ENCODE assay signal across 16 cellular contexts in the genomic region with DNA sequence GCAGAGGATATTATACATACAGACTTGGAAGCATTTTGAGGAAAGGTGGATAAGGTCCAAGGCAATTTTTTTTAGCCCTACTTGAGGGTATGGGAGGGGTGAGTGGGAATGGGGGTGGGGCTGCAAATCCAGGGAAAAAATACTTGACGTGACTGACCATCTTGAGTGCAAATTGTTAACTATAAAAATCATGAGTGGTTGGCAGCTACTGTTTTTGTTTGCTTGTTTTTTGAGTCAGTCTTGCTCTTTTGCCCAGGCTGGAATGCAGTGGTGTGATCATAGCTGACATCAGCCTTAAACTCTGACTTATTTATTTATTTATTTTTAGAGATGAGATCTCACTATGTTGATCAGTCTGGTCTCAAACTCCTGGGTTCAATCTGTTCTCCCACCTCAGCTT.
DNase-seq lines count a peak whose midpoint lies in the region; ATAC-seq and TF ChIP-seq lines count a peak whose summit lies in the region.
"Had no signal": no experiment of that assay in that cellular context is flagged by ENCODE, and none has a peak within 500 bp of the region (broad histone marks: within the 10 kb centered on the region; RNA-seq: fewer than 3 reads in every experiment).

No MANE protein-coding gene starts in this region.

- H3K27ac ChIP-seq in brain microvascular endothelial cell: peak overlapping the region; percentile 90
- H3K27ac ChIP-seq: PC-9, tibial artery had no signal

- in situ Hi-C loops in brain microvascular endothelial cell (cut with HindIII; ENCODE audit: low pct_ligation_motif_present, low sequenced_read_pairs): no loop called here

- DNase-seq in MG63 (peak; percentile 79), brain microvascular endothelial cell (peak; percentile 67), kidney epithelial cell (ENCODE audit: low read depth) (peak; percentile 39), stromal cell of bone marrow (ENCODE audit: low read depth) (peak; percentile 62), NCI-H2196 treated with DMSO at 0.1 percent for 48 hours (lab: John Stamatoyannopoulos, UW; ENCODE audit: unreplicated experiment) (no peak), DMS153 treated with DMSO at 0.1 percent for 48 hours (lab: John Stamatoyannopoulos, UW; ENCODE audit: unreplicated experiment) (no peak)
- DNase-seq: activated CD4-positive, alpha-beta T cell treated with anti-CD3 and anti-CD28 coated beads, Interleukin-2, amount 10 ng/mL, durations not matched to agents 7 days and 5 days; BE2C; foreskin fibroblast; GF-D8; IMR-90; NCI-H1092; PC-9; tibial artery had no signal

- no peak overlapping the region for H3K4me3 ChIP-seq in MG63
- no peak overlapping the region for H3K4me3 ChIP-seq in brain microvascular endothelial cell (ENCODE audit: low read depth, low read length)
- H3K4me3 ChIP-seq in kidney epithelial cell (ENCODE audit: low read depth, low read length): no peak overlapping the region
- H3K4me3 ChIP-seq: ovary, PC-9, tibial artery had no signal

- H3K27me3 ChIP-seq in MG63 (no peaks in the 10 kb centered on the region), brain microvascular endothelial cell (replicated peaks) (no peaks in the 10 kb centered on the region), kidney epithelial cell (ENCODE audit: control insufficient read depth, insufficient read depth, low read length) (no peaks in the 10 kb centered on the region)
- H3K27me3 ChIP-seq: BE2C, ovary, tibial artery had no signal

- H3K9me3 ChIP-seq in MG63: peaks cover 9% of the 10 kb centered on the region
- H3K9me3 ChIP-seq: BE2C, ovary, tibial artery had no signal

- no peak for TF ChIP-seq CTCF in brain microvascular endothelial cell (IDR thresholded peaks at IDR 0.05; ENCODE audit: low read depth, low read length, missing control alignments)
- no peak for TF ChIP-seq CTCF in kidney epithelial cell (IDR thresholded peaks at IDR 0.05; ENCODE audit: insufficient read depth, low read length, poor library complexity, severe bottlenecking)

- no peak for ATAC-seq in esophagus mucosa

- no peaks in the 10 kb centered on the region for H3K36me3 ChIP-seq in MG63
- H3K36me3 ChIP-seq in brain microvascular endothelial cell (replicated peaks): no peaks in the 10 kb centered on the region
- H3K36me3 ChIP-seq in kidney epithelial cell (ENCODE audit: control insufficient read depth, insufficient read depth, low read length): no peaks in the 10 kb centered on the region
- H3K36me3 ChIP-seq: BE2C, ovary, tibial artery had no signal

Comparison
In these comparisons a context has a peak if more than half of its experiments do, and no peak if none do; other contexts are left out.
1. DNase-seq: peak in MG63 (single experiment), brain microvascular endothelial cell (single experiment), kidney epithelial cell (single experiment) and stromal cell of bone marrow (single experiment); none in NCI-H2196 treated with DMSO at 0.1 percent for 48 hours (single experiment) and DMS153 treated with DMSO at 0.1 percent for 48 hours (single experiment).